In genomic region chr4:26892480-26893150, GRCh38 we compare ENCODE assay signal across 1 cellular context.
TF ChIP-seq lines count a peak whose summit lies in the region.

No MANE protein-coding gene starts in this region.

TF ChIP-seq in HepG2, 621 proteins besides CTCF, POLR2A, EP300 and RAD21:
- TF ChIP-seq ZNF382 (CRISPR knock-in tag; IDR thresholded peaks at IDR 0.05; ENCODE audit: borderline replicate concordance) (no peak), MNT (IDR thresholded peaks at IDR 0.05) (no peak), ZNF660 (CRISPR knock-in tag; IDR thresholded peaks at IDR 0.05; ENCODE audit: borderline replicate concordance, low read depth) (no peak), FOSL1 (CRISPR knock-in tag; IDR thresholded peaks at IDR 0.05; ENCODE audit: borderline replicate concordance) (no peak), HIVEP1 (CRISPR knock-in tag; IDR thresholded peaks at IDR 0.05) (no peak), ZNF101 (CRISPR knock-in tag; IDR thresholded peaks at IDR 0.05; ENCODE audit: borderline replicate concordance, low read depth) (no peak)
- TF ChIP-seq, protein P1, sequence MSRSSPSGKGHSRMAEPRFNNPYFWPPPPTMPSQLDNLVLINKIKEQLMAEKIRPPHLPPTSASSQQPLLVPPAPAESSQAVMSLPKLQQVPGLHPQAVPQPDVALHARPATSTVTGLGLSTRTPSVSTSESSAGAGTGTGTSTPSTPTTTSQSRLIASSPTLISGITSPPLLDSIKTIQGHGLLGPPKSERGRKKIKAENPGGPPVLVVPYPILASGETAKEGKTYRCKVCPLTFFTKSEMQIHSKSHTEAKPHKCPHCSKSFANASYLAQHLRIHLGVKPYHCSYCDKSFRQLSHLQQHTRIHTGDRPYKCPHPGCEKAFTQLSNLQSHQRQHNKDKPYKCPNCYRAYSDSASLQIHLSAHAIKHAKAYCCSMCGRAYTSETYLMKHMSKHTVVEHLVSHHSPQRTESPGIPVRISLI (CRISPR knock-in tag; IDR thresholded peaks at IDR 0.05; ENCODE audit: borderline replicate concordance) = no peak
- TF ChIP-seq, protein P2, sequence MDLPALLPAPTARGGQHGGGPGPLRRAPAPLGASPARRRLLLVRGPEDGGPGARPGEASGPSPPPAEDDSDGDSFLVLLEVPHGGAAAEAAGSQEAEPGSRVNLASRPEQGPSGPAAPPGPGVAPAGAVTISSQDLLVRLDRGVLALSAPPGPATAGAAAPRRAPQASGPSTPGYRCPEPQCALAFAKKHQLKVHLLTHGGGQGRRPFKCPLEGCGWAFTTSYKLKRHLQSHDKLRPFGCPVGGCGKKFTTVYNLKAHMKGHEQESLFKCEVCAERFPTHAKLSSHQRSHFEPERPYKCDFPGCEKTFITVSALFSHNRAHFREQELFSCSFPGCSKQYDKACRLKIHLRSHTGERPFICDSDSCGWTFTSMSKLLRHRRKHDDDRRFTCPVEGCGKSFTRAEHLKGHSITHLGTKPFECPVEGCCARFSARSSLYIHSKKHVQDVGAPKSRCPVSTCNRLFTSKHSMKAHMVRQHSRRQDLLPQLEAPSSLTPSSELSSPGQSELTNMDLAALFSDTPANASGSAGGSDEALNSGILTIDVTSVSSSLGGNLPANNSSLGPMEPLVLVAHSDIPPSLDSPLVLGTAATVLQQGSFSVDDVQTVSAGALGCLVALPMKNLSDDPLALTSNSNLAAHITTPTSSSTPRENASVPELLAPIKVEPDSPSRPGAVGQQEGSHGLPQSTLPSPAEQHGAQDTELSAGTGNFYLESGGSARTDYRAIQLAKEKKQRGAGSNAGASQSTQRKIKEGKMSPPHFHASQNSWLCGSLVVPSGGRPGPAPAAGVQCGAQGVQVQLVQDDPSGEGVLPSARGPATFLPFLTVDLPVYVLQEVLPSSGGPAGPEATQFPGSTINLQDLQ (CRISPR knock-in tag; IDR thresholded peaks at IDR 0.05) = no peak
